ENCODE assay signal across 19 cellular contexts in the genomic region with DNA sequence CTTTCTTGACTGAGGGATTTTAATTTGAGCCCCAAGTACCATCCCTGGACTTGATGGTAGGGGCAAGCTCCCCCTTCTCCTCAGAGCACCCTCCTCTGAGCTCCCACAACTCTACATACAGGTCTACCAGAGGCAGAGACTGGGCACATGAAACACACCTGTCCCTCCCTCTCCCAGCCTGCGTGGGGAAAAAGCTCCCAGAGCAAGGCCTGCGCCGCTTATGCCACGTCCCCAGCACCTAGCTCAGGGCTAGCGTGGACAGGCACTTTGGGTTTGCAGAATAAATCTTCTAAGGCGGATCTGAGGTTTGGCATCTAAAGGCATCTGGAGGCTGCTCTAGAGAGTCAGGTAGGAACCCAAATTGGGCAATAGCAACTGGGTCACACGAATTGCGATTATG. TPM values are rescaled to one million over a fixed set of nuclear protein-coding genes. Genes with fewer than 3 reads are reported as not detected.
DNase-seq lines count a peak whose midpoint lies in the region; ATAC-seq and TF ChIP-seq lines count a peak whose summit lies in the region.
"Had no signal": no experiment of that assay in that cellular context is flagged by ENCODE, and none has a peak within 500 bp of the region (broad histone marks: within the 10 kb centered on the region; RNA-seq: fewer than 3 reads in every experiment).

No MANE protein-coding gene starts in this region.

- H3K27me3 Mint-ChIP-seq in WTC11 (ENCODE audit: low read depth) = no peaks in the 10 kb centered on the region

- H3K4ac ChIP-seq in neuronal stem cell (ENCODE audit: low read length) = no peak overlapping the region

- H3K23ac ChIP-seq in neuronal stem cell (ENCODE audit: low read depth, low read length, poor library complexity) = no peak overlapping the region

- H4K8ac ChIP-seq in neuronal stem cell (ENCODE audit: low read depth, low read length) = no peak overlapping the region

- WGBS in ectodermal cell, 2 experiments = 94% methylated on average over 8 of the region's 8 CpGs
- WGBS in neuronal stem cell (ENCODE audit: extremely low coverage in 2 of 2, insufficient read length in 2 of 2, insufficient replicate concordance in 1 of 2), 2 donors = no CpG with 5 or more reads among the region's 8 CpGs

- POLR2A ChIA-PET in WTC11 (lab: Charles Lee) = interaction anchor here (1.1 kb wide), 1 partner anchor 10 kb away, joined by 3 read pairs; no protein-coding TSS in a partner anchor

- no peak overlapping the region for H2BK5ac ChIP-seq in neuronal stem cell (ENCODE audit: low read length)

- no peak overlapping the region for H2BK12ac ChIP-seq in neuronal stem cell (ENCODE audit: low read length)

- DNase-seq in WTC11 (ENCODE audit: low spot score) = no peak
- DNase-seq in neuronal stem cell (ENCODE audit: low spot score) = no peak
- no peak for DNase-seq in amygdala (lab: John Stamatoyannopoulos, UW)
- DNase-seq in NOMO-1 treated with dmso at 0.1 percent for 144 hours (lab: John Stamatoyannopoulos, UW; ENCODE audit: unreplicated experiment) = no peak
- no peak for DNase-seq in glomerular visceral epithelial cell (ENCODE audit: extremely low spot score)
- DNase-seq: 8988T, ACHN, Calu3, IMR-90, KG1, MG63, NCI-H146, NCI-H1930, NCI-H446 treated with DMSO at 0.1 percent for 48 hours, SK-N-SH had no signal

- H3K79me1 ChIP-seq in neuronal stem cell (ENCODE audit: low read depth, low read length) = no peaks in the 10 kb centered on the region

- H2BK120ac ChIP-seq in neuronal stem cell (ENCODE audit: low read depth, low read length) = no peak overlapping the region

- CTCF ChIA-PET in WTC11 (lab: Charles Lee) = interaction anchor here (0.7 to 2.4 kb wide), 9 partner anchors 11 to 166 kb away, joined by 3 to 14 read pairs (median 5); a partner anchor contains a TSS

- H3K27ac ChIP-seq in HUES6 (ENCODE audit: low read depth, low read length) (no peak overlapping the region), ectodermal cell (ENCODE audit: insufficient read depth, low read depth, low read length, poor library complexity, severe bottlenecking) (peak overlapping the region; percentile 63), neuronal stem cell (replicated peaks; ENCODE audit: low read length) (no peak overlapping the region)

- peak overlapping the region; percentile 49 for H3K14ac ChIP-seq in neuronal stem cell (ENCODE audit: low read length)

- peaks cover 23% of the 10 kb centered on the region for H3K4me1 Mint-ChIP-seq in WTC11

- peak overlapping the region; percentile 46 for H3K18ac ChIP-seq in neuronal stem cell (ENCODE audit: low read length)

- no peaks in the 10 kb centered on the region for H3K36me3 Mint-ChIP-seq in WTC11

- no peak overlapping the region for H2AK5ac ChIP-seq in neuronal stem cell (ENCODE audit: low read depth, low read length)

- H3K9me3 Mint-ChIP-seq in WTC11 = no peaks in the 10 kb centered on the region

- peak overlapping the region; percentile 71; the same call in 1 of the 2 replicates for H3K27ac Mint-ChIP-seq in WTC11

- no peak for TF ChIP-seq CTCF in WTC11 (IDR thresholded peaks at IDR 0.05)

- H3K4me3 ChIP-seq in HUES6 (ENCODE audit: low read depth, low read length) (no peak overlapping the region), ectodermal cell (ENCODE audit: insufficient read depth, low read depth, low read length) (no peak overlapping the region), neuronal stem cell (ENCODE audit: low read length in 2 of 2) (no peak overlapping the region)
- H3K4me3 ChIP-seq: MG63 had no signal

- H3K4me2 ChIP-seq in neuronal stem cell (ENCODE audit: insufficient read depth, low read length, poor library complexity, severe bottlenecking) = no peak overlapping the region
- H3K4me2 ChIP-seq: SK-N-SH had no signal

- no peak overlapping the region for H2AFZ ChIP-seq in neuronal stem cell (ENCODE audit: low read length)

- no peaks in the 10 kb centered on the region for H3K9me3 ChIP-seq in HUES6 (ENCODE audit: control insufficient read depth, insufficient read depth, low read depth, low read length)
- H3K9me3 ChIP-seq in ectodermal cell (ENCODE audit: control insufficient read depth, low read length) = no peaks in the 10 kb centered on the region
- no peaks in the 10 kb centered on the region for H3K9me3 ChIP-seq in neuronal stem cell (replicated peaks in 1 of 2; ENCODE audit: control insufficient read depth in 2 of 2, insufficient read depth in 1 of 2, low read depth in 1 of 2, low read length in 2 of 2)
- H3K9me3 ChIP-seq: MG63, SK-N-SH had no signal

- H3K9ac ChIP-seq in HUES6 (ENCODE audit: low read length) (peak overlapping the region; percentile 2), neuronal stem cell (ENCODE audit: low read depth, low read length, poor library complexity) (no peak overlapping the region)
- H3K9ac ChIP-seq: SK-N-SH had no signal

- no peak for ATAC-seq in WTC11
- no peak for ATAC-seq in GM19397 (IDR thresholded peaks at IDR 0.05; ENCODE audit: unreplicated experiment)

- H2BK15ac ChIP-seq in neuronal stem cell (ENCODE audit: low read length) = no peak overlapping the region

- no peak overlapping the region for H4K91ac ChIP-seq in neuronal stem cell (ENCODE audit: low read depth, low read length, poor library complexity)

- H3K4me1 ChIP-seq in HUES6 (ENCODE audit: control insufficient read depth, insufficient read depth, low read length) = peaks cover 11% of the 10 kb centered on the region
- H3K4me1 ChIP-seq in ectodermal cell (ENCODE audit: control insufficient read depth, insufficient read depth, low read length) = peaks cover 9% of the 10 kb centered on the region
- peaks cover 16 to 18% of the 10 kb centered on the region in 2 donors for H3K4me1 ChIP-seq in neuronal stem cell (ENCODE audit: control insufficient read depth in 2 of 2, insufficient read depth in 1 of 2, low read depth in 1 of 2, low read length in 2 of 2)

- H3K4me3 Mint-ChIP-seq in WTC11 = no peak overlapping the region

- H3K36me3 ChIP-seq in HUES6 (ENCODE audit: control insufficient read depth, insufficient read depth, low read length) (peaks cover 9% of the 10 kb centered on the region), ectodermal cell (ENCODE audit: control insufficient read depth, insufficient read depth, low read length) (no peaks in the 10 kb centered on the region), neuronal stem cell (replicated peaks in 1 of 2; ENCODE audit: control insufficient read depth in 2 of 2, insufficient read depth in 2 of 2, low read length in 2 of 2) (peaks cover 3 to 21% of the 10 kb centered on the region in 2 donors)
- H3K36me3 ChIP-seq: MG63 had no signal

- H3K27me3 ChIP-seq in HUES6 (ENCODE audit: control insufficient read depth, insufficient read depth, low read length) = no peaks in the 10 kb centered on the region
- no peaks in the 10 kb centered on the region for H3K27me3 ChIP-seq in ectodermal cell (ENCODE audit: control insufficient read depth, insufficient read depth, low read length, poor library complexity, severe bottlenecking)
- H3K27me3 ChIP-seq in neuronal stem cell (ENCODE audit: control insufficient read depth in 3 of 3, insufficient read depth in 3 of 3, low read depth in 1 of 3, low read length in 3 of 3) = no peaks in the 10 kb centered on the region
- H3K27me3 ChIP-seq: MG63 had no signal

TF ChIP-seq in WTC11, 78 proteins besides CTCF, POLR2A, EP300 and RAD21:
- TF ChIP-seq FOXP1 (CRISPR knock-in tag; IDR thresholded peaks at IDR 0.05; ENCODE audit: borderline replicate concordance) (no peak), HMGA2 (CRISPR knock-in tag; IDR thresholded peaks at IDR 0.05) (no peak), SMAD3 (CRISPR knock-in tag; IDR thresholded peaks at IDR 0.05; ENCODE audit: borderline replicate concordance) (no peak)
- TF ChIP-seq, protein P1, sequence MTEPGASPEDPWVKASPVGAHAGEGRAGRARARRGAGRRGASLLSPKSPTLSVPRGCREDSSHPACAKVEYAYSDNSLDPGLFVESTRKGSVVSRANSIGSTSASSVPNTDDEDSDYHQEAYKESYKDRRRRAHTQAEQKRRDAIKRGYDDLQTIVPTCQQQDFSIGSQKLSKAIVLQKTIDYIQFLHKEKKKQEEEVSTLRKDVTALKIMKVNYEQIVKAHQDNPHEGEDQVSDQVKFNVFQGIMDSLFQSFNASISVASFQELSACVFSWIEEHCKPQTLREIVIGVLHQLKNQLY (CRISPR knock-in tag; IDR thresholded peaks at IDR 0.05) = no peak

RNA-seq across cellular contexts. Expression of a gene that starts 7.5 kb away (rescaled TPM):
- not detected in 3 replicates for total RNA-seq in WTC11 (2021)
- not detected for polyA plus RNA-seq in ectodermal cell (2013, experiment 1 of 4)
- not detected for polyA plus RNA-seq in ectodermal cell (2013, experiment 2 of 4)
- polyA plus RNA-seq in ectodermal cell (2013, experiment 3 of 4) = not detected
- not detected for polyA plus RNA-seq in ectodermal cell (2013, experiment 4 of 4)
- polyA plus RNA-seq in neuronal stem cell (2013, experiment 1 of 2) = not detected
- not detected for polyA plus RNA-seq in neuronal stem cell (2013, experiment 2 of 2)
- total RNA-seq: Calu3, IMR-90 had no signal
- polyA plus RNA-seq: BJ, IMR-90, SK-N-SH had no signal

RNA-seq across cellular contexts. Expression of a gene that starts 45.1 kb away (rescaled TPM):
- total RNA-seq in WTC11 (2021) = 17.5 to 18.6 TPM (median 18.0 TPM) in 3 replicates
- 25.6 TPM for polyA plus RNA-seq in ectodermal cell (2013, experiment 1 of 4)
- 31.0 TPM for polyA plus RNA-seq in ectodermal cell (2013, experiment 2 of 4)
- 23.4 TPM for polyA plus RNA-seq in ectodermal cell (2013, experiment 3 of 4)
- polyA plus RNA-seq in ectodermal cell (2013, experiment 4 of 4) = 24.1 TPM
- 16.2 TPM for polyA plus RNA-seq in neuronal stem cell (2013, experiment 1 of 2)
- 15.4 TPM for polyA plus RNA-seq in neuronal stem cell (2013, experiment 2 of 2)

RNA-seq across cellular contexts. Expression of a gene that starts 57.6 kb away (rescaled TPM):
- 3.1 to 4.0 TPM (median 3.4 TPM) in 3 replicates for total RNA-seq in WTC11 (2021)
- 2.6 TPM for polyA plus RNA-seq in ectodermal cell (2013, experiment 1 of 4)
- 3.3 TPM for polyA plus RNA-seq in ectodermal cell (2013, experiment 2 of 4)
- 1.9 TPM for polyA plus RNA-seq in ectodermal cell (2013, experiment 3 of 4)
- polyA plus RNA-seq in ectodermal cell (2013, experiment 4 of 4) = 2.3 TPM
- polyA plus RNA-seq in neuronal stem cell (2013, experiment 1 of 2) = 2.6 TPM
- 2.5 TPM for polyA plus RNA-seq in neuronal stem cell (2013, experiment 2 of 2)
